In the genomic region with DNA sequence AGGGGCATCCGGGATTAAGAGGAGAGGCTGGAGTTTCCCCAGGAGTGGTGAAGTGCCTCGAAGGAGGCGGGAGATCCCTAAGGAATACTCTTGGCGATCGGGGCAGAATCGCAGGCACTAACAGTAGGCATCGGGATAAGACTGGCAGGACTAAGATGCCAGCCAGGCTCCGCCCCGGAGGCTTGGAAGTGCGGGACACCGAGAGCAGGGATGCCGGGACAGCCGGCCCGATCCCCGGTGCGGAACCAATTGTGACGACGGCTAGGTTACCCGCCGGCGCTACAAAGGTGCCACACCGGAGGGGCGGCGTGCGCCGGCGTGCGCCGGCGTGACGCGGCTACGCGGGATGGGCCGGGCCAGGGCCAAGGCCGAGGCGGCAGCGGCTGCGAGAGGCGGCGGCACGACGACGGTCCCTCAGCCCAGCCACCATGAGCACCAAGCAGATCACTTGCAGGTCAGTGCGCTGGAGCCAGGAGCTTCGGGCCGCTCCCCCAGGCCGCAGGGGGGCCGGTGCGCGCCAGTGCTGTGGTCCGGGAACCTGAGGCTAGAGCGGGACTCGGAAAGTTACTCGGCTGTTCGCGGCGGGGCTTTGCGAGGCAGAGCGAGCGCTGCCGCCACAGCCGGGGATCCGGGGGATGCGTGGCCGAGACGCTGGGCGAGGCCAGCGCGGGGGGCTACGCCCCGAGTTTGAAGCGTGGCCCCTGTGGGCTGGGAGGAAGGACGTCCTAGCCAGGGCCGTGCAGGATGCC, we compare ENCODE assay signal across 8 cellular contexts. TPM values are rescaled to one million over a fixed set of nuclear protein-coding genes. Genes with fewer than 3 reads are reported as not detected.
DNase-seq lines count a peak whose midpoint lies in the region; ATAC-seq and TF ChIP-seq lines count a peak whose summit lies in the region.

Gene MKRN2, plus strand, starts transcription at position 365 of the 749 bp plus-strand sequence. Its CDS starts 64 bp downstream, at position 429.

- DNase-seq in ELR (ENCODE audit: low read depth) (peak; percentile 85), GM23338 (ENCODE audit: low spot score) (peak; percentile 91), LHCN-M2 (ENCODE audit: low read depth) (peak; percentile 86), SJSA1 (ENCODE audit: low read depth in 1 of 2, low spot score in 2 of 2) (peak; percentile 78 to 85), foreskin melanocyte (peak; percentile 86), neuronal stem cell (ENCODE audit: low spot score) (peak; percentile 86)
- peak; percentile 72 to 81 (median 76) for DNase-seq in activated naive CD4-positive, alpha-beta T cell (lab: John Stamatoyannopoulos, UW)

- H3K9me2 ChIP-seq in GM23338 (ENCODE audit: insufficient read depth), result no peaks in the 10 kb centered on the region

- H3K79me1 ChIP-seq in neuronal stem cell (ENCODE audit: low read depth, low read length), result peaks cover 4% of the 10 kb centered on the region

- peak within 1 kb of the TSS; percentile 99 for H3K23ac ChIP-seq in neuronal stem cell (ENCODE audit: low read depth, low read length, poor library complexity)

- peak within 1 kb of the TSS; percentile 64 for H3K4me3 ChIP-seq in GM23338
- peak within 1 kb of the TSS; percentile 81 for H3K4me3 ChIP-seq in SJSA1
- H3K4me3 ChIP-seq in neuronal stem cell (ENCODE audit: low read length in 2 of 2), result peak within 1 kb of the TSS; percentile 87 to 97

- H3K4me3 Mint-ChIP-seq in GM23338, result peak within 1 kb of the TSS; percentile 82

- peaks cover 29% of the 10 kb centered on the region for H3K4me1 Mint-ChIP-seq in GM23338

- H3K27ac ChIP-seq in GM23338 (ENCODE audit: low read depth) (peak within 1 kb of the TSS; percentile 97), SJSA1 (peak within 1 kb of the TSS; percentile 53), neuronal stem cell (replicated peaks; ENCODE audit: low read length) (peak within 1 kb of the TSS; percentile 69)

- no peak within 1 kb of the TSS for H2BK12ac ChIP-seq in neuronal stem cell (ENCODE audit: low read length)

- peak; percentile 94 for ATAC-seq in GM23338

- H3K4me1 ChIP-seq in GM23338 (ENCODE audit: insufficient read depth), result peaks cover 30% of the 10 kb centered on the region
- peaks cover 13% of the 10 kb centered on the region for H3K4me1 ChIP-seq in SJSA1 (replicated peaks)
- peaks cover 2 to 15% of the 10 kb centered on the region in 2 donors for H3K4me1 ChIP-seq in neuronal stem cell (ENCODE audit: control insufficient read depth in 2 of 2, insufficient read depth in 1 of 2, low read depth in 1 of 2, low read length in 2 of 2)

- H2BK5ac ChIP-seq in neuronal stem cell (ENCODE audit: low read length), result no peak within 1 kb of the TSS

- no peak within 1 kb of the TSS for H3K4ac ChIP-seq in neuronal stem cell (ENCODE audit: low read length)

- H3K9me3 ChIP-seq in SJSA1 (replicated peaks), result no peaks in the 10 kb centered on the region
- no peaks in the 10 kb centered on the region for H3K9me3 ChIP-seq in neuronal stem cell (replicated peaks in 1 of 2; ENCODE audit: control insufficient read depth in 2 of 2, insufficient read depth in 1 of 2, low read depth in 1 of 2, low read length in 2 of 2)

- H3K79me2 ChIP-seq in GM23338 (replicated peaks; ENCODE audit: insufficient read depth), result peaks cover 48% of the 10 kb centered on the region

- H3K9ac ChIP-seq in neuronal stem cell (ENCODE audit: low read depth, low read length, poor library complexity), result peak within 1 kb of the TSS; percentile 99

- H2AFZ ChIP-seq in GM23338, result peak within 1 kb of the TSS; percentile 99
- peak within 1 kb of the TSS; percentile 96 for H2AFZ ChIP-seq in neuronal stem cell (ENCODE audit: low read length)

- H3K4me2 ChIP-seq in GM23338 (peak within 1 kb of the TSS; percentile 97), neuronal stem cell (ENCODE audit: insufficient read depth, low read length, poor library complexity, severe bottlenecking) (peak within 1 kb of the TSS; percentile 90)

- H3K14ac ChIP-seq in neuronal stem cell (ENCODE audit: low read length), result no peak within 1 kb of the TSS

- H3K36me3 Mint-ChIP-seq in GM23338 (ENCODE audit: low read depth), result peaks cover 3% of the 10 kb centered on the region; the same call in 1 of the 3 replicates

- H3F3A ChIP-seq in GM23338 (replicated peaks; ENCODE audit: low read depth), result peaks cover 4% of the 10 kb centered on the region; the same call in 1 of the 2 replicates

- H3K27ac Mint-ChIP-seq in GM23338, result peak within 1 kb of the TSS; percentile 93

- TF ChIP-seq CTCF in GM23338 (conservative IDR thresholded peaks at IDR 0.05; ENCODE audit: low read depth in 2 of 2) (no peak), subcutaneous adipose tissue (IDR thresholded peaks at IDR 0.05; ENCODE audit: low read depth) (no peak)

- H4K8ac ChIP-seq in neuronal stem cell (ENCODE audit: low read depth, low read length), result no peak within 1 kb of the TSS

- H4K20me1 ChIP-seq in GM23338 (replicated peaks; ENCODE audit: insufficient read depth), result peaks cover 36% of the 10 kb centered on the region

- H3K9me3 Mint-ChIP-seq in GM23338, result no peaks in the 10 kb centered on the region

- peaks cover 17% of the 10 kb centered on the region for H3K27me3 ChIP-seq in GM23338 (ENCODE audit: insufficient read depth)
- H3K27me3 ChIP-seq in SJSA1 (replicated peaks), result no peaks in the 10 kb centered on the region
- H3K27me3 ChIP-seq in neuronal stem cell (ENCODE audit: control insufficient read depth in 3 of 3, insufficient read depth in 3 of 3, low read depth in 1 of 3, low read length in 3 of 3), result peaks cover 0 to 7% (median 0%) of the 10 kb centered on the region in 3 experiments

- no CpG with 5 or more reads among the region's 75 CpGs for WGBS in neuronal stem cell (ENCODE audit: extremely low coverage in 2 of 2, insufficient read length in 2 of 2, insufficient replicate concordance in 1 of 2), 2 donors

- no peak within 1 kb of the TSS for H2AK5ac ChIP-seq in neuronal stem cell (ENCODE audit: low read depth, low read length)

- H2BK15ac ChIP-seq in neuronal stem cell (ENCODE audit: low read length), result no peak within 1 kb of the TSS

- H4K91ac ChIP-seq in neuronal stem cell (ENCODE audit: low read depth, low read length, poor library complexity), result peak within 1 kb of the TSS; percentile 17

- peak within 1 kb of the TSS; percentile 98 for H3K18ac ChIP-seq in neuronal stem cell (ENCODE audit: low read length)

- H3K36me3 ChIP-seq in GM23338 (ENCODE audit: insufficient read depth) (no peaks in the 10 kb centered on the region), SJSA1 (peaks cover 5% of the 10 kb centered on the region), neuronal stem cell (replicated peaks in 1 of 2; ENCODE audit: control insufficient read depth in 2 of 2, insufficient read depth in 2 of 2, low read length in 2 of 2) (no peaks in the 10 kb centered on the region)

- no peaks in the 10 kb centered on the region for H3K27me3 Mint-ChIP-seq in GM23338 (ENCODE audit: insufficient read depth, low read depth, poor library complexity)

- no peak within 1 kb of the TSS for H2BK120ac ChIP-seq in neuronal stem cell (ENCODE audit: low read depth, low read length)

RNA-seq across cellular contexts. Expression of gene MKRN2, which starts in this region (rescaled TPM):
- total RNA-seq in GM23338 (2014; rRNA removed; shearing (Covaris generic)), result 21.6 and 24.6 TPM in 2 replicates
- 9.1 and 11.4 TPM in 2 replicates for polyA plus RNA-seq in GM23338 (2016; fragmentation: Nextera tagmentation; extraction: Ambion mirVana)
- 40.3 and 49.9 TPM in 2 replicates for total RNA-seq in LHCN-M2 (2014; rRNA removed)
- polyA plus RNA-seq in LHCN-M2 (2012), result 20.1 TPM
- total RNA-seq in SJSA1 (2014; rRNA removed; shearing (Covaris generic)), result 39.1 and 40.0 TPM in 2 replicates
- 16.8 TPM for polyA plus RNA-seq in neuronal stem cell (2013, experiment 1 of 2)
- polyA plus RNA-seq in neuronal stem cell (2013, experiment 2 of 2), result 16.7 TPM
- 10 to 100 TPM; 28.4 to 38.2 (median 31.1) TPM for total RNA-seq in subcutaneous adipose tissue

Comparison
In these comparisons a context has a peak if more than half of its experiments do, and no peak if none do; other contexts are left out.
1. Peak in every context shown above with its lines: DNase-seq, ATAC-seq, H3K4me3 ChIP-seq and H3K27ac ChIP-seq.